1 cellular context compared by ENCODE assay signal in genomic region chr15:63157066-63157890, GRCh38.
TF ChIP-seq lines count a peak whose summit lies in the region.

Gene RPS27L (minus strand): TSS chr15:63157477. CDS start chr15:63157405, 72 bp downstream.

TF ChIP-seq in K562, 482 proteins besides CTCF, POLR2A, EP300 and RAD21 (continued from another document and continues in another):
- peak; percentile 78; the same call in 1 of the 2 replicates for TF ChIP-seq ZNF395 (CRISPR knock-in tag; IDR thresholded peaks at IDR 0.05)
- TF ChIP-seq PKNOX1 (IDR thresholded peaks at IDR 0.05): no peak
- TF ChIP-seq KLF16 (IDR thresholded peaks at IDR 0.05): no peak
- TF ChIP-seq HMBOX1 (IDR thresholded peaks at IDR 0.05): no peak; the same call in 1 of the 2 replicates
- TF ChIP-seq POLR3G (IDR thresholded peaks at IDR 0.05; ENCODE audit: extremely low read depth, insufficient read length, insufficient replicate concordance): no peak
- TF ChIP-seq ZSCAN32 (CRISPR knock-in tag; IDR thresholded peaks at IDR 0.05): no peak
- TF ChIP-seq STAG1 (CRISPR knock-in tag; IDR thresholded peaks at IDR 0.05; ENCODE audit: borderline replicate concordance): 0 out of 2 replicates have a peak, but pooled peaks have one; percentile 16
- no peak for TF ChIP-seq ZFP1 (CRISPR knock-in tag; IDR thresholded peaks at IDR 0.05)
- no peak for TF ChIP-seq CREB1 (IDR thresholded peaks at IDR 0.05)
- peak; percentile 63 for TF ChIP-seq CREB1 (CRISPR knock-in tag; IDR thresholded peaks at IDR 0.05)
- TF ChIP-seq HDAC6 (IDR thresholded peaks at IDR 0.05; ENCODE audit: low read depth, low read length): no peak
- no peak for TF ChIP-seq DEAF1 (CRISPR knock-in tag; IDR thresholded peaks at IDR 0.05)
- TF ChIP-seq SAFB2 (IDR thresholded peaks at IDR 0.05; ENCODE audit: borderline replicate concordance, low read depth, low read length, severe bottlenecking): no peak
- peak in 1 of 3 experiments; percentile 71; a peak in 2 of 6 replicates for TF ChIP-seq ZBTB11 (CRISPR knock-in tag; IDR thresholded peaks at IDR 0.05)
- TF ChIP-seq MNT (conservative IDR thresholded peaks at IDR 0.05): peak; percentile 95 to 98
- TF ChIP-seq NCOA4 (IDR thresholded peaks at IDR 0.05; ENCODE audit: partially characterized antibody): no peak
- no peak for TF ChIP-seq RBM14 (IDR thresholded peaks at IDR 0.05; ENCODE audit: borderline replicate concordance, insufficient read depth, low read depth, low read length)
- peak; percentile 66; the same call in 1 of the 2 replicates for TF ChIP-seq HES1 (IDR thresholded peaks at IDR 0.05; ENCODE audit: low read depth)
- TF ChIP-seq HMG20A (CRISPR knock-in tag; conservative IDR thresholded peaks at IDR 0.05): no peak
- no peak for TF ChIP-seq CHD7 (IDR thresholded peaks at IDR 0.05; ENCODE audit: low read depth, low read length)
- TF ChIP-seq ZBTB26 (CRISPR knock-in tag; IDR thresholded peaks at IDR 0.05): no peak
- TF ChIP-seq FOXP4 (CRISPR knock-in tag; IDR thresholded peaks at IDR 0.05; ENCODE audit: borderline replicate concordance): no peak
- peak; percentile 25 for TF ChIP-seq TEAD4 (IDR thresholded peaks at IDR 0.05; ENCODE audit: low read length)
- TF ChIP-seq TEAD4 (CRISPR knock-in tag; IDR thresholded peaks at IDR 0.05; ENCODE audit: borderline replicate concordance): no peak
- TF ChIP-seq SMARCE1 (IDR thresholded peaks at IDR 0.05): peak; percentile 62
